In genomic region chr11:67577951-67578350, GRCh38 we compare ENCODE assay signal across 2 cellular contexts.
TF ChIP-seq lines count a peak whose summit lies in the region.

No MANE protein-coding gene starts in this region.

TF ChIP-seq in liver, 16 proteins besides CTCF, POLR2A, EP300 and RAD21:
- TF ChIP-seq YY1 (IDR thresholded peaks at IDR 0.05) (no peak), REST (IDR thresholded peaks at IDR 0.05) (no peak), JUND (IDR thresholded peaks at IDR 0.05) (no peak), ZBTB33 (IDR thresholded peaks at IDR 0.05) (no peak), SP1 (IDR thresholded peaks at IDR 0.05) (peak; percentile 22), FOXA1 (IDR thresholded peaks at IDR 0.05) (no peak), EGR1 (IDR thresholded peaks at IDR 0.05; ENCODE audit: low read depth in 2 of 2) (peak in 1 of 2 donors; percentile 8), HNF4A (conservative IDR thresholded peaks at IDR 0.05) (peak in 1 of 2 donors; percentile 55), RXRA (IDR thresholded peaks at IDR 0.05) (peak in 1 of 2 donors; percentile 56), NR2F2 (IDR thresholded peaks at IDR 0.05) (no peak)

TF ChIP-seq in HepG2, 621 proteins besides CTCF, POLR2A, EP300 and RAD21:
- TF ChIP-seq ZNF780A (CRISPR knock-in tag; IDR thresholded peaks at IDR 0.05) (no peak), CBX2 (IDR thresholded peaks at IDR 0.05; ENCODE audit: low read depth, low read length) (no peak), CBX2 (CRISPR knock-in tag; IDR thresholded peaks at IDR 0.05; ENCODE audit: low read depth) (no peak), ZNF326 (CRISPR knock-in tag; IDR thresholded peaks at IDR 0.05; ENCODE audit: borderline replicate concordance) (no peak), HNF1B (CRISPR knock-in tag; IDR thresholded peaks at IDR 0.05) (no peak)
